In the genomic region with DNA sequence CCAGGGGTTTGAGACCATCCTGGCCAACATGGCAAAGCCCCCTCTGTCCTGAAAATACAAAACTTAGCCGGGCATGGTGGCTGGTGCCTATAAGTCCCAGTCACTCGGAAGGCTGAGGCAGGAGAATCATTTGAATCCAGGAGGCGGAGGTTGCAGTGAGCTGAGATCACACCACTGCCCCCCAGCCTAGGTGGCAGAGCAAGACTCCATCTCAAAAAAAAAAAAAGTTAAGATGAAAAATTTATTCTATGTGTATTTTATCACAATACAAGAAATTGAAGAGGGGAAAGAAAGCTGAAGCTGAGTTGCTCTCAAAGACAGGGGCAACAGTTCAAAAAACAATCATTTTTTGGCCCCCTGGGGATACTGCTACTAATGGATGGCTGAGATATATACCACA, we compare ENCODE assay signal across 20 cellular contexts. TPM values are rescaled to one million over a fixed set of nuclear protein-coding genes. Genes with fewer than 3 reads are reported as not detected.
DNase-seq lines count a peak whose midpoint lies in the region; ATAC-seq and TF ChIP-seq lines count a peak whose summit lies in the region.
"Had no signal": no experiment of that assay in that cellular context is flagged by ENCODE, and none has a peak within 500 bp of the region (broad histone marks: within the 10 kb centered on the region; RNA-seq: fewer than 3 reads in every experiment).

No MANE protein-coding gene starts in this region.

- peak; percentile 17 for TF ChIP-seq CTCF in DOHH2 (IDR thresholded peaks at IDR 0.05; ENCODE audit: low read depth, low read length, poor library complexity, severe bottlenecking)

- no peaks in the 10 kb centered on the region for H3K36me3 ChIP-seq in DOHH2 (ENCODE audit: control insufficient read depth, low read length)
- peaks cover 6 to 19% of the 10 kb centered on the region in 2 donors for H3K36me3 ChIP-seq in neuronal stem cell (replicated peaks in 1 of 2; ENCODE audit: control insufficient read depth in 2 of 2, insufficient read depth in 2 of 2, low read length in 2 of 2)
- peaks cover 9 to 10% of the 10 kb centered on the region in 2 donors for H3K36me3 ChIP-seq in stomach smooth muscle (ENCODE audit: control insufficient read depth in 2 of 2, insufficient read depth in 2 of 2, low read length in 2 of 2)

- no peak overlapping the region for H2BK12ac ChIP-seq in neuronal stem cell (ENCODE audit: low read length)

- no peaks in the 10 kb centered on the region for H4K20me1 ChIP-seq in DOHH2 (ENCODE audit: control insufficient read depth, insufficient read depth, low read depth, low read length)

- no peaks in the 10 kb centered on the region for H3K79me1 ChIP-seq in neuronal stem cell (ENCODE audit: low read depth, low read length)

- H3K27ac ChIP-seq in DOHH2 (ENCODE audit: low read depth, low read length) (no peak overlapping the region), cingulate gyrus (ENCODE audit: low read depth, low read length) (peak overlapping the region; percentile 73), neuronal stem cell (replicated peaks; ENCODE audit: low read length) (no peak overlapping the region), stomach smooth muscle (ENCODE audit: low read length) (peak overlapping the region; percentile 62)
- H3K27ac ChIP-seq: PC-9, RWPE1 had no signal

- no peak overlapping the region for H2BK5ac ChIP-seq in neuronal stem cell (ENCODE audit: low read length)

- H4K91ac ChIP-seq in neuronal stem cell (ENCODE audit: low read depth, low read length, poor library complexity) = no peak overlapping the region

- no peak for ATAC-seq in Right ventricle myocardium inferior

- H4K8ac ChIP-seq in neuronal stem cell (ENCODE audit: low read depth, low read length) = no peak overlapping the region

- H3F3A ChIP-seq in DOHH2 (ENCODE audit: control insufficient read depth, insufficient read depth) = no peaks in the 10 kb centered on the region

- no peak overlapping the region for H2AFZ ChIP-seq in neuronal stem cell (ENCODE audit: low read length)
- H2AFZ ChIP-seq: PC-9 had no signal

- no peak overlapping the region for H2BK120ac ChIP-seq in neuronal stem cell (ENCODE audit: low read depth, low read length)

- no peak overlapping the region for H2BK15ac ChIP-seq in neuronal stem cell (ENCODE audit: low read length)

- no peak overlapping the region for H3K23ac ChIP-seq in neuronal stem cell (ENCODE audit: low read depth, low read length, poor library complexity)

- H3K14ac ChIP-seq in neuronal stem cell (ENCODE audit: low read length) = no peak overlapping the region

- peak overlapping the region; percentile 36 for H3K18ac ChIP-seq in neuronal stem cell (ENCODE audit: low read length)

- no peak overlapping the region for H3K4me3 ChIP-seq in DOHH2 (ENCODE audit: low read length)
- no peak overlapping the region for H3K4me3 ChIP-seq in neuronal stem cell (ENCODE audit: low read length in 2 of 2)
- H3K4me3 ChIP-seq in stomach smooth muscle (ENCODE audit: low read length in 2 of 2) = no peak overlapping the region
- H3K4me3 ChIP-seq: PC-9 had no signal

- H3K79me2 ChIP-seq in DOHH2 (ENCODE audit: control insufficient read depth, low read length) = no peaks in the 10 kb centered on the region

- H3K27me3 ChIP-seq in DOHH2 (ENCODE audit: control insufficient read depth, low read length) (no peaks in the 10 kb centered on the region), neuronal stem cell (ENCODE audit: control insufficient read depth in 3 of 3, insufficient read depth in 3 of 3, low read depth in 1 of 3, low read length in 3 of 3) (no peaks in the 10 kb centered on the region), stomach smooth muscle (ENCODE audit: control insufficient read depth in 1 of 2, insufficient read depth in 2 of 2, low read length in 2 of 2) (no peaks in the 10 kb centered on the region)

- H2AK5ac ChIP-seq in neuronal stem cell (ENCODE audit: low read depth, low read length) = no peak overlapping the region

- no peaks in the 10 kb centered on the region for H3K9me2 ChIP-seq in DOHH2 (replicated peaks; ENCODE audit: control insufficient read depth, low read length)

- no CpG with 5 or more reads among the region's 3 CpGs for WGBS in neuronal stem cell (ENCODE audit: extremely low coverage in 2 of 2, insufficient read length in 2 of 2, insufficient replicate concordance in 1 of 2), 2 donors

- DNase-seq in neuronal stem cell (ENCODE audit: low spot score) = no peak
- no peak for DNase-seq in activated CD8-positive, alpha-beta memory T cell treated with anti-CD3 and anti-CD28 coated beads for 24 hours
- DNase-seq in Right ventricle myocardium inferior (ENCODE audit: missing footprints) = no peak
- no peak for DNase-seq in superior temporal gyrus (ENCODE audit: extremely low spot score)
- DNase-seq in NCI-H69 (lab: John Stamatoyannopoulos, UW) = no peak
- DNase-seq: Caco-2; CD4-positive, alpha-beta T cell; GF-D8; GOT3; HFFc6; KG1; NCI-H1417; NCI-H187 treated with DMSO at 0.1 percent for 48 hours; NCI-H226; NCI-H524 treated with DMSO at 0.1 percent for 48 hours; PC-9 had no signal

- intact Hi-C loops in Right ventricle myocardium inferior (cut with DNase I) = no loop called here

- H3K9ac ChIP-seq in neuronal stem cell (ENCODE audit: low read depth, low read length, poor library complexity) (no peak overlapping the region), stomach smooth muscle (ENCODE audit: low read length in 2 of 2) (peak overlapping the region; percentile 22 to 29)

- no peak overlapping the region for H3K4ac ChIP-seq in neuronal stem cell (ENCODE audit: low read length)

- no peak overlapping the region for H3K4me2 ChIP-seq in DOHH2 (ENCODE audit: low read length)
- no peak overlapping the region for H3K4me2 ChIP-seq in neuronal stem cell (ENCODE audit: insufficient read depth, low read length, poor library complexity, severe bottlenecking)
- H3K4me2 ChIP-seq: PC-9 had no signal

- no peaks in the 10 kb centered on the region for H3K4me1 ChIP-seq in DOHH2 (ENCODE audit: control insufficient read depth, low read length)
- peaks cover 0 to 3% of the 10 kb centered on the region in 2 donors for H3K4me1 ChIP-seq in neuronal stem cell (ENCODE audit: control insufficient read depth in 2 of 2, insufficient read depth in 1 of 2, low read depth in 1 of 2, low read length in 2 of 2)
- H3K4me1 ChIP-seq in stomach smooth muscle (ENCODE audit: control insufficient read depth, insufficient read depth, low read length) = peaks cover 35% of the 10 kb centered on the region

- H3K9me3 ChIP-seq in DOHH2 (ENCODE audit: control insufficient read depth, insufficient read depth, low read length) (no peaks in the 10 kb centered on the region), neuronal stem cell (replicated peaks in 1 of 2; ENCODE audit: control insufficient read depth in 2 of 2, insufficient read depth in 1 of 2, low read depth in 1 of 2, low read length in 2 of 2) (peaks cover 0 to 7% of the 10 kb centered on the region in 2 donors), stomach smooth muscle (ENCODE audit: control insufficient read depth in 2 of 2, low read length in 2 of 2) (no peaks in the 10 kb centered on the region)
- H3K9me3 ChIP-seq: Caco-2 had no signal

RNA-seq across cellular contexts. Expression of a gene that starts 31.1 kb away (rescaled TPM):
- 5.0 TPM for polyA plus RNA-seq in neuronal stem cell (2013, experiment 1 of 2)
- 5.4 TPM for polyA plus RNA-seq in neuronal stem cell (2013, experiment 2 of 2)
- 73.5 TPM for total RNA-seq in Right ventricle myocardium inferior

Comparison
In these comparisons a context has a peak if more than half of its experiments do, and no peak if none do; other contexts are left out.
1. H3K27ac ChIP-seq: peak in cingulate gyrus (single experiment) and stomach smooth muscle (single experiment); none in DOHH2 (single experiment) and neuronal stem cell (single experiment).